In the genomic region with DNA sequence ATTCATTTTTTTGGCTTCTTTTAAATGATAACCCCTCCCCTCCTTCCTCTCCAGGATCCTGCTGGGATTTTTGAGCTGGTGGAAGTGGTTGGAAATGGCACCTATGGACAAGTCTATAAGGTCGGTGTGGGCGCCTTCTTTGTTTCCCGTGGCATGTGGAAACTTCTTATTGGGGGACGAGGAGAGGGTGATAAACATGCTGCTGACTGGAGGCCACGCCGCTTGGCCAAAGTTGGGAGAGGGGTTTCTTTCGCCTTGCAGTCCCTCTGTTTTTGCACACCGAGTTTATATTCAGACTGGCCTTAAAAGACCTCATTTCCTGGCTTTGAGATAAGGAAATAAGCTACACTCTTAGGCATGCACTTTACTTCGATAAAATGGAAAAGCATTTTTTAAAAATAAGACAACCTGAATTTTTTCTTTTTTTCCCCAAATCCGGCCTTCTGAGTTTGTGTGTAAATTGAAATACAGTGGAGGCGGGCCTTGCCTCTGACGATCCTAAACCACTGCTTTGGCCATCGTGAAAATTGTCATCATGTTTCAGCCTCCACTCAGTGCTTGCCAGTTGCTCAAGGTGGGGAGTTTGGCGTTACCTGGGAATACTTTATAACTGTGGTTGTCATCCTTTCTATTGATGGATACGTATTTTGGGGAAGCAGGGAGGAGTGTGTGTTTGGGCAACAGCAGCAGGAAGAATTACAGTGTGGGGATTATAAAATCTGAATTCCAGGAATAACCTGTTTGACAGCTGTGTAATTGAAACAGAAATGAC, we compare ENCODE assay signal across 8 cellular contexts. TPM values are rescaled to one million over a fixed set of nuclear protein-coding genes. Genes with fewer than 3 reads are reported as not detected.
DNase-seq lines count a peak whose midpoint lies in the region; ATAC-seq and TF ChIP-seq lines count a peak whose summit lies in the region.

No MANE protein-coding gene starts in this region.

- intact Hi-C loops in naive thymus-derived CD4-positive, alpha-beta T cell (cut with micrococcal nuclease), result loop anchor here (1.0 to 10.0 kb wide), 12 partner anchors 8 to 694 kb away; a partner anchor contains a TSS

- no peaks in the 10 kb centered on the region for H3K27me3 Mint-ChIP-seq in activated T-cell treated with anti-CD3 and anti-CD28 coated beads, Interleukin-2, amount 50 U/mL, for 24 hours
- no peaks in the 10 kb centered on the region for H3K27me3 Mint-ChIP-seq in naive thymus-derived CD4-positive, alpha-beta T cell
- no peaks in the 10 kb centered on the region for H3K27me3 Mint-ChIP-seq in type B pancreatic cell

- no peaks in the 10 kb centered on the region for H3K27me3 ChIP-seq in naive thymus-derived CD4-positive, alpha-beta T cell (ENCODE audit: control insufficient read depth in 2 of 2, insufficient read depth in 2 of 2, low read length in 2 of 2)

- H3K9me3 ChIP-seq in naive thymus-derived CD4-positive, alpha-beta T cell (ENCODE audit: control insufficient read depth in 2 of 3, low read length in 3 of 3), result no peaks in the 10 kb centered on the region

- no peak for TF ChIP-seq CTCF in type B pancreatic cell (conservative IDR thresholded peaks at IDR 0.05)

- POLR2A ChIA-PET in naive thymus-derived CD4-positive, alpha-beta T cell (lab: Charles Lee), result interaction anchor here (0.9 to 3.1 kb wide), 11 partner anchors 10 to 390 kb away, joined by 3 to 47 read pairs (median 5); a partner anchor contains a TSS

- H3K36me3 ChIP-seq in naive thymus-derived CD4-positive, alpha-beta T cell (ENCODE audit: control insufficient read depth in 2 of 3, insufficient read depth in 3 of 3, low read length in 3 of 3), result no peaks in the 10 kb centered on the region

- peaks cover 24% of the 10 kb centered on the region for H3K36me3 Mint-ChIP-seq in activated T-cell treated with anti-CD3 and anti-CD28 coated beads, Interleukin-2, amount 50 U/mL, for 24 hours (ENCODE audit: low read depth)
- peaks cover 0 to 20% (median 0%) of the 10 kb centered on the region in 5 donors for H3K36me3 Mint-ChIP-seq in naive thymus-derived CD4-positive, alpha-beta T cell
- H3K36me3 Mint-ChIP-seq in type B pancreatic cell, result peaks cover 18% of the 10 kb centered on the region

- peaks cover 26 to 28% of the 10 kb centered on the region in 2 donors for H3K4me1 ChIP-seq in naive thymus-derived CD4-positive, alpha-beta T cell (ENCODE audit: control insufficient read depth in 2 of 2, insufficient read depth in 2 of 2, low read length in 2 of 2)

- no peak for ATAC-seq in naive thymus-derived CD4-positive, alpha-beta T cell
- no peak for ATAC-seq in HG03159 (IDR thresholded peaks at IDR 0.05; ENCODE audit: unreplicated experiment)

- peak; percentile 51 for DNase-seq in activated T-cell treated with anti-CD3 and anti-CD28 coated beads, Interleukin-2, amount 50 U/mL, for 24 hours
- DNase-seq in activated T-cell treated with anti-CD3 and anti-CD28 coated beads for 4 hours (no peak), NCI-H446 treated with DMSO at 0.1 percent for 48 hours (lab: John Stamatoyannopoulos, UW) (peak; percentile 9), dermis blood vessel endothelial cell (peak; percentile 61), SKM-1 (lab: John Stamatoyannopoulos, UW; ENCODE audit: unreplicated experiment) (no peak), type B pancreatic cell (ENCODE audit: extremely low spot score, unreplicated experiment) (no peak)
- peak in 5 of 9 donors; percentile 21 to 33 (median 27) for DNase-seq in naive thymus-derived CD4-positive, alpha-beta T cell

- H3K27ac ChIP-seq in naive thymus-derived CD4-positive, alpha-beta T cell (ENCODE audit: low read depth, low read length), result peak overlapping the region; percentile 79

- peak overlapping the region; percentile 89 for H3K4me3 ChIP-seq in naive thymus-derived CD4-positive, alpha-beta T cell (ENCODE audit: low read length)

- CTCF ChIA-PET in naive thymus-derived CD4-positive, alpha-beta T cell (lab: Charles Lee), result interaction anchor here (0.6 to 3.4 kb wide), 11 partner anchors 15 to 186 kb away, joined by 3 to 10 read pairs (median 3); no protein-coding TSS in a partner anchor

- H3K9me3 Mint-ChIP-seq in activated T-cell treated with anti-CD3 and anti-CD28 coated beads, Interleukin-2, amount 50 U/mL, for 24 hours, result peaks cover 9% of the 10 kb centered on the region
- peaks cover 0 to 6% (median 0%) of the 10 kb centered on the region in 11 donors for H3K9me3 Mint-ChIP-seq in naive thymus-derived CD4-positive, alpha-beta T cell
- H3K9me3 Mint-ChIP-seq in type B pancreatic cell, result peaks cover 9% of the 10 kb centered on the region

- no peak overlapping the region for H3K4me3 Mint-ChIP-seq in activated T-cell treated with anti-CD3 and anti-CD28 coated beads, Interleukin-2, amount 50 U/mL, for 24 hours
- H3K4me3 Mint-ChIP-seq in naive thymus-derived CD4-positive, alpha-beta T cell, result no peak overlapping the region
- H3K4me3 Mint-ChIP-seq in type B pancreatic cell, result no peak overlapping the region

- H3K4me1 Mint-ChIP-seq in activated T-cell treated with anti-CD3 and anti-CD28 coated beads, Interleukin-2, amount 50 U/mL, for 24 hours (ENCODE audit: low read depth), result peaks cover 21% of the 10 kb centered on the region
- peaks cover 12 to 43% (median 27%) of the 10 kb centered on the region in 7 donors for H3K4me1 Mint-ChIP-seq in naive thymus-derived CD4-positive, alpha-beta T cell
- H3K4me1 Mint-ChIP-seq in type B pancreatic cell (ENCODE audit: unreplicated experiment), result peaks cover 27% of the 10 kb centered on the region

- H3K27ac Mint-ChIP-seq in activated T-cell treated with anti-CD3 and anti-CD28 coated beads, Interleukin-2, amount 50 U/mL, for 24 hours, result no peak overlapping the region
- no peak overlapping the region for H3K27ac Mint-ChIP-seq in naive thymus-derived CD4-positive, alpha-beta T cell
- no peak overlapping the region for H3K27ac Mint-ChIP-seq in type B pancreatic cell

RNA-seq across cellular contexts. Expression of a gene that starts 1.1 kb away (rescaled TPM):
- total RNA-seq in dermis blood vessel endothelial cell, result 192 and 255 TPM in 2 replicates
- 100 to 1,000 TPM; 104 to 138 (median 128) TPM for total RNA-seq in naive thymus-derived CD4-positive, alpha-beta T cell
- 10 to 100 TPM; 13.6 to 14.2 TPM for polyA plus RNA-seq in naive thymus-derived CD4-positive, alpha-beta T cell
- 82.0 and 166 TPM in 2 replicates for total RNA-seq in type B pancreatic cell (ENCODE audit: low replicate concordance)

Comparison
In these comparisons a context has a peak if more than half of its experiments do, and no peak if none do; other contexts are left out.
1. DNase-seq: peak in activated T-cell treated with anti-CD3 and anti-CD28 coated beads, Interleukin-2, amount 50 U/mL, for 24 hours (single experiment), NCI-H446 treated with DMSO at 0.1 percent for 48 hours (single experiment), dermis blood vessel endothelial cell (single experiment) and naive thymus-derived CD4-positive, alpha-beta T cell (5 of 9); none in activated T-cell treated with anti-CD3 and anti-CD28 coated beads for 4 hours (single experiment), SKM-1 (single experiment) and type B pancreatic cell (single experiment).